ENCODE assay signal across 29 cellular contexts in the genomic region with DNA sequence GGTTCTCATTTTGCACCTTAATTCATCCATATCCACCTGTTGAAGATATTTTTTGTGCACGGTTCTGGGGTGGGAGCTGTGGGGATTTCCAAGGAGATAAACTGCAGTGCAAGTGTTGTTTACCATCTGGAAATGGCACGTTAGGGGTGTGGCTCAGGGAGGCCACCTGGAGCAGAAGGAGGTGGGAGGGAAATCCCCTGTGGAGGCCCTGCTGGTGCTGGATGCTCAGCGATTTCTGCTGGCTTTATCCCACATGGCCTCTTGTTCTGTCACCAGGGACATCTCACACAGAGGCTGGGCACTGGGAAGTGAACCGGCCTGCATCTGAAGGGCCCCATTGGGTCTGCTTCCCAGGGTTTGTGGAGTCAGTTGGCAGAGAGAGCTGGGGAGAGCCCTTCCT. TPM values are rescaled to one million over a fixed set of nuclear protein-coding genes. Genes with fewer than 3 reads are reported as not detected.
A peak's percentile ranks its signal among the peaks of the same experiment; 100 is the strongest.
DNase-seq lines count a peak whose midpoint lies in the region; ATAC-seq and TF ChIP-seq lines count a peak whose summit lies in the region.
"Had no signal": no experiment of that assay in that cellular context is flagged by ENCODE, and none has a peak within 500 bp of the region (broad histone marks: within the 10 kb centered on the region; RNA-seq: fewer than 3 reads in every experiment).

No MANE protein-coding gene starts in this region.

- H3K27me3 ChIP-seq in GM23338 (ENCODE audit: insufficient read depth): no peaks in the 10 kb centered on the region
- H3K27me3 ChIP-seq in hepatocyte: no peaks in the 10 kb centered on the region
- H3K27me3 ChIP-seq: breast epithelium, ovary, right atrium auricular region had no signal

- peaks cover 52% of the 10 kb centered on the region for H3K4me1 ChIP-seq in GM23338 (ENCODE audit: insufficient read depth)
- H3K4me1 ChIP-seq in hepatocyte (ENCODE audit: insufficient read depth): peaks cover 3% of the 10 kb centered on the region
- H3K4me1 ChIP-seq: breast epithelium had no signal

- no peak overlapping the region for H3K4me3 Mint-ChIP-seq in GM23338
- H3K4me3 Mint-ChIP-seq: activated CD4-positive, alpha-beta memory T cell treated with anti-CD3 and anti-CD28 coated beads, Interleukin-2, amount 10 ng/mL, durations not matched to agents 7 days and 5 days; endodermal cell; naive thymus-derived CD8-positive, alpha-beta T cell had no signal

- 61% methylated on average over 4 of the region's 4 CpGs for WGBS in hepatocyte (ENCODE audit: low lambda C conversion rate, missing lambda C conversion rate)

- no peak for TF ChIP-seq CTCF in GM23338 (conservative IDR thresholded peaks at IDR 0.05; ENCODE audit: low read depth in 2 of 2)
- TF ChIP-seq CTCF in hepatocyte (IDR thresholded peaks at IDR 0.05; ENCODE audit: poor library complexity): no peak

- no peaks in the 10 kb centered on the region for H3K9me3 ChIP-seq in hepatocyte (ENCODE audit: low read depth)
- H3K9me3 ChIP-seq: breast epithelium, esophagus squamous epithelium, ovary, right atrium auricular region, spleen, thoracic aorta had no signal

- DNase-seq in DMS 273 (lab: John Stamatoyannopoulos, UW; ENCODE audit: unreplicated experiment) (peak; percentile 63), DMS 273 treated with DMSO at 0.1 percent for 48 hours (lab: John Stamatoyannopoulos, UW) (no peak), GM23338 (ENCODE audit: low spot score) (no peak), NCI-H526 treated with DMSO at 0.1 percent for 48 hours (lab: John Stamatoyannopoulos, UW) (peak; percentile 3), hepatocyte (ENCODE audit: low spot score) (peak; percentile 51), GM19238 (ENCODE audit: insufficient read length, low spot score) (no peak), NOMO-1 (lab: John Stamatoyannopoulos, UW; ENCODE audit: unreplicated experiment in 2 of 2) (no peak), activated gamma-delta T cell (lab: John Stamatoyannopoulos, UW) (no peak)
- DNase-seq: activated CD4-positive, alpha-beta memory T cell treated with anti-CD3 and anti-CD28 coated beads, Interleukin-2, amount 10 ng/mL, durations not matched to agents 7 days and 5 days; activated CD4-positive, CD25-positive, alpha-beta regulatory T cell; activated T-cell treated with anti-CD3 and anti-CD28 coated beads, Interleukin-2, amount 50 U/mL, for 1 hour; AML-193; cortex of kidney; endodermal cell; esophagus squamous epithelium; HCEC 1CT; naive thymus-derived CD8-positive, alpha-beta T cell; NCI-H446; ovary; PC-3; SHP77 treated with DMSO at 0.1 percent for 48 hours; spleen; stimulated activated CD4-positive, alpha-beta T cell treated with anti-CD3 and anti-CD28 coated beads, Interleukin-4, amount 100 ng/mL, for 1 hour; stimulated activated naive CD4-positive, alpha-beta T cell; SW 1271 had no signal

- H3K27me3 Mint-ChIP-seq in GM23338 (ENCODE audit: insufficient read depth, low read depth, poor library complexity): peaks cover 4% of the 10 kb centered on the region

- H3K27ac Mint-ChIP-seq in GM23338: no peak overlapping the region
- H3K27ac Mint-ChIP-seq: activated CD4-positive, alpha-beta memory T cell treated with anti-CD3 and anti-CD28 coated beads, Interleukin-2, amount 10 ng/mL, durations not matched to agents 7 days and 5 days; endodermal cell; naive thymus-derived CD8-positive, alpha-beta T cell had no signal

- no peaks in the 10 kb centered on the region for H3K36me3 ChIP-seq in GM23338 (ENCODE audit: insufficient read depth)
- H3K36me3 ChIP-seq in hepatocyte (replicated peaks; ENCODE audit: insufficient read depth, low read depth): no peaks in the 10 kb centered on the region
- H3K36me3 ChIP-seq: breast epithelium, esophagus squamous epithelium, ovary, right atrium auricular region, spleen, thoracic aorta had no signal

- H3F3A ChIP-seq in GM23338 (replicated peaks; ENCODE audit: low read depth): no peaks in the 10 kb centered on the region

- H4K20me1 ChIP-seq in GM23338 (replicated peaks; ENCODE audit: insufficient read depth): no peaks in the 10 kb centered on the region
- no peaks in the 10 kb centered on the region for H4K20me1 ChIP-seq in hepatocyte (ENCODE audit: insufficient read depth, poor library complexity, severe bottlenecking)

- no peaks in the 10 kb centered on the region for H3K36me3 Mint-ChIP-seq in GM23338 (ENCODE audit: low read depth)

- H3K4me3 ChIP-seq in GM23338: no peak overlapping the region
- H3K4me3 ChIP-seq in hepatocyte: no peak overlapping the region
- H3K4me3 ChIP-seq: breast epithelium, esophagus squamous epithelium, ovary, right atrium auricular region, spleen, thoracic aorta had no signal

- no peak overlapping the region for H3K4me2 ChIP-seq in GM23338
- no peak overlapping the region for H3K4me2 ChIP-seq in hepatocyte

- H3K27ac ChIP-seq in GM23338 (ENCODE audit: low read depth) (no peak overlapping the region), hepatocyte (no peak overlapping the region)
- H3K27ac ChIP-seq: 22Rv1, breast epithelium, esophagus squamous epithelium, ovary, right atrium auricular region, spleen, thoracic aorta had no signal

- ATAC-seq in GM23338: no peak
- ATAC-seq: naive thymus-derived CD8-positive, alpha-beta T cell; PC-3 had no signal

- no peaks in the 10 kb centered on the region for H3K9me3 Mint-ChIP-seq in GM23338
- H3K9me3 Mint-ChIP-seq: activated CD4-positive, alpha-beta memory T cell treated with anti-CD3 and anti-CD28 coated beads, Interleukin-2, amount 10 ng/mL, durations not matched to agents 7 days and 5 days; endodermal cell had no signal

- H3K4me1 Mint-ChIP-seq in GM23338: peaks cover 58% of the 10 kb centered on the region

- H3K79me2 ChIP-seq in GM23338 (replicated peaks; ENCODE audit: insufficient read depth) (no peaks in the 10 kb centered on the region), hepatocyte (no peaks in the 10 kb centered on the region)

- H2AFZ ChIP-seq in GM23338 (peak overlapping the region; percentile 45; the same call in 1 of the 2 replicates), hepatocyte (no peak overlapping the region)

- H3K9me2 ChIP-seq in GM23338 (ENCODE audit: insufficient read depth) (0 out of 2 replicates have a peak, but pooled peaks cover 2% of the 10 kb centered on the region), hepatocyte (replicated peaks; ENCODE audit: insufficient read depth) (no peaks in the 10 kb centered on the region)

TF ChIP-seq in GM23338, 12 proteins besides CTCF, POLR2A, EP300 and RAD21 (continues in another document):
- TF ChIP-seq EZH2phosphoT487 (IDR thresholded peaks at IDR 0.05; ENCODE audit: unreplicated experiment): no peak
- TF ChIP-seq NANOG (IDR thresholded peaks at IDR 0.05; ENCODE audit: borderline replicate concordance): no peak
- no peak for TF ChIP-seq ZNF114 (CRISPR knock-in tag; IDR thresholded peaks at IDR 0.05)
- no peak for TF ChIP-seq ZNF331 (CRISPR knock-in tag; IDR thresholded peaks at IDR 0.05; ENCODE audit: low read depth)
- TF ChIP-seq CREB1 (CRISPR knock-in tag; IDR thresholded peaks at IDR 0.05; ENCODE audit: low read depth): no peak

RNA-seq across cellular contexts. Expression of a gene that starts 24.3 kb away (rescaled TPM):
- not detected in 2 replicates for total RNA-seq in GM23338 (2014; rRNA removed; shearing (Covaris generic))
- polyA plus RNA-seq in GM23338 (2016; fragmentation: Nextera tagmentation; extraction: Ambion mirVana) (0.17 and 0.19 TPM in 2 replicates), hepatocyte (not detected in 2 replicates)
- total RNA-seq in hepatocyte: not detected in 2 replicates
- total RNA-seq: activated CD4-positive, alpha-beta memory T cell treated with anti-CD3 and anti-CD28 coated beads, Interleukin-2, amount 10 ng/mL, durations not matched to agents 7 days and 5 days; breast epithelium; endodermal cell; esophagus squamous epithelium; naive thymus-derived CD8-positive, alpha-beta T cell; ovary; PC-3; right atrium auricular region; spleen; thoracic aorta had no signal
- polyA plus RNA-seq: naive thymus-derived CD8-positive, alpha-beta T cell had no signal

Comparison
In these comparisons a context has a peak if more than half of its experiments do, and no peak if none do; other contexts are left out.
1. DNase-seq: peak in DMS 273 (single experiment), NCI-H526 treated with DMSO at 0.1 percent for 48 hours (single experiment) and hepatocyte (single experiment); none in DMS 273 treated with DMSO at 0.1 percent for 48 hours (single experiment), GM23338 (single experiment), GM19238 (single experiment), NOMO-1 (0 of 2) and activated gamma-delta T cell (single experiment).